In the genomic region with DNA sequence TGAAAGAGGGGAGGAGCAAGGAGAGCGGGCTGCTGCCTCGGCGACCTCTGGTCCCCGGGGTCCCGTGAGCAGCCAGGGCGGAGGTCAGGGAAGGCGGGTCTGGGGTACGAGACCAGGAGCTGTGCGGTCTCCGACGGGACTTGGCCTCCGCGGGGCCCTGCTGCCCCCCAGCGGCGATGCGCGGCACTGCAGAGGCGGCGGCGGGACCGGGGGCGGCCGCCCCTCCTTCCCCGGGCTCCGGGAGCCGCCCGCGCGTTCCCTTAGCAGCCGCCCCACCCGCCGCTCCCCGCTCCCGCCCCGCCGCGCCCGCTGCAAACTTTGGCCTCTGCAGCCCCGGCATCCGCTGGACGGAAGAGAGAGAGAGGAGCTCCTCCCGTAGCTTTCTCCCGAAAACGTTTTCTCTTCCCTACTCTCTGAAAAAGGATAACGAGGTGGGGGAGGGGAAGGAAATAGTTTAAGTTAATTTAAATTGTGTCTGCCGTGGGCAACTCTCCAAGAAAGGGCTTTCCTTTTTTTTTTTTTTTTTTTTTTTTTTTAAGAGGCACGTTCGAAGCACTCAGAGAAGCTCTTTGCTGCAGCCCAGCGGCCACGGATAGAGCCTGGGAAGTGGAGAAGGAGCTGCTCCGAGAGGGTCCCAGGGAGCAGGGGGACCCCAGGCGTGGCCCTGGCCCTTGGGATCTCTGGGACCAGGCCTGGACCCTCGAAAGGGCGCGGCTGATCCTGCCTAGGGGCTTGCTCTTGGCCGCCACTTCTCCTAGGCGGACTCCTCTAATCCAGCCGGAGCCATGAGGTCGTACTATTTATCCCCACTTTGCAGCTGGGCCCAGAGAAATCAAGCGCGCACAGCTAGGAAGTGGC, we compare ENCODE assay signal across 8 cellular contexts.
DNase-seq lines count a peak whose midpoint lies in the region; ATAC-seq and TF ChIP-seq lines count a peak whose summit lies in the region.

No MANE protein-coding gene starts in this region.

- DNase-seq in AG08396 (ENCODE audit: low spot score) (peak; percentile 94), NCI-H1105 (lab: John Stamatoyannopoulos, UW) (peak; percentile 56), WERI-Rb-1 (peak; percentile 65), T47D (ENCODE audit: low read depth in 1 of 2, low spot score in 1 of 2) (peak; percentile 40 to 56), inferior parietal cortex (ENCODE audit: extremely low spot score) (peak; percentile 34)
- DNase-seq in stimulated activated CD4-positive, alpha-beta T cell treated with anti-CD3 and anti-CD28 coated beads, Interleukin-12 subunit alpha, Interleukin-12 subunit beta, amount 100 ng/mL, for 4 hours = peak; percentile 81

- peaks cover 51% of the 10 kb centered on the region for H3K27me3 ChIP-seq in WERI-Rb-1 (ENCODE audit: insufficient read depth, low read depth, severe bottlenecking)

- peak; percentile 93 for TF ChIP-seq CTCF in WERI-Rb-1 (IDR thresholded peaks at IDR 0.05; ENCODE audit: low read depth, low read length)

- ATAC-seq in GM19463 (IDR thresholded peaks at IDR 0.05; ENCODE audit: unreplicated experiment) = peak; percentile 63
- ATAC-seq in HG03280 (IDR thresholded peaks at IDR 0.05; ENCODE audit: unreplicated experiment) = no peak

- H3K4me3 ChIP-seq in WERI-Rb-1 (ENCODE audit: low read depth, low read length) = peak overlapping the region; percentile 48

- in situ Hi-C loops in T47D (cut with HindIII; ENCODE audit: low pct_unique_long_range_greater_than_20kb, low sequenced_read_pairs) = no loop called here

- no peaks in the 10 kb centered on the region for H3K36me3 ChIP-seq in WERI-Rb-1

- H3K27ac ChIP-seq in WERI-Rb-1 = no peak overlapping the region

- H3K9me3 ChIP-seq in WERI-Rb-1 (ENCODE audit: severe bottlenecking) = peaks cover 8% of the 10 kb centered on the region

Comparison
In these comparisons a context has a peak if more than half of its experiments do, and no peak if none do; other contexts are left out.
1. DNase-seq: peak in every context shown above with its lines; median percentile 94 in AG08396; 81 in stimulated activated CD4-positive, alpha-beta T cell treated with anti-CD3 and anti-CD28 coated beads, Interleukin-12 subunit alpha, Interleukin-12 subunit beta, amount 100 ng/mL, for 4 hours; 65 in WERI-Rb-1; 56 in NCI-H1105; 48 in T47D; 34 in inferior parietal cortex.